ENCODE assay signal across 8 cellular contexts in genomic region chr19:3970808-3971598, GRCh38. TPM values are rescaled to one million over a fixed set of nuclear protein-coding genes. Genes with fewer than 3 reads are reported as not detected.
A peak's percentile ranks its signal among the peaks of the same experiment; 100 is the strongest.
DNase-seq lines count a peak whose midpoint lies in the region; TF ChIP-seq lines count a peak whose summit lies in the region.

DAPK3 (minus strand) TSS chr19:3971099; CDS start chr19:3969735, 1,364 bp downstream.

- peaks cover 30% of the 10 kb centered on the region for H3K4me1 Mint-ChIP-seq in HFFc6 (ENCODE audit: low read depth)
- peaks cover 29% of the 10 kb centered on the region for H3K4me1 Mint-ChIP-seq in activated naive CD4-positive, alpha-beta T cell treated with anti-CD3 and anti-CD28 coated beads, Interleukin-2, amount 10 ng/mL, durations not matched to agents 7 days and 5 days

- H3K9ac ChIP-seq in SK-N-MC (ENCODE audit: insufficient read length): peak within 1 kb of the TSS; percentile 98

- CTCF ChIA-PET in activated naive CD4-positive, alpha-beta T cell treated with anti-CD3 and anti-CD28 coated beads, Interleukin-2, amount 10 ng/mL, durations not matched to agents 7 days and 5 days (lab: Charles Lee): interaction anchor here (0.8 to 1.1 kb wide), 2 partner anchors 13 to 17 kb away, joined by 3 to 5 read pairs; no protein-coding TSS in a partner anchor

- H3K36me3 ChIP-seq in SK-N-MC (ENCODE audit: insufficient read depth, low read length) (peaks cover 25% of the 10 kb centered on the region), suprapubic skin (peaks cover 30% of the 10 kb centered on the region)

- peaks cover 48% of the 10 kb centered on the region for H3K4me1 ChIP-seq in suprapubic skin

- DNase-seq in GM04503 (ENCODE audit: low read depth): peak; percentile 85
- peak; percentile 97 for DNase-seq in HFFc6
- DNase-seq in NB4 (ENCODE audit: low read depth): peak; percentile 94
- no peak for DNase-seq in SK-N-MC (ENCODE audit: low read depth, low spot score)
- peak; percentile 96 for DNase-seq in activated naive CD4-positive, alpha-beta T cell treated with anti-CD3 and anti-CD28 coated beads, Interleukin-2, amount 10 ng/mL, durations not matched to agents 7 days and 5 days
- peak; percentile 96 for DNase-seq in germinal center (ENCODE audit: low spot score)
- peak; percentile 81 to 99 (median 96) for DNase-seq in nucleus accumbens (lab: John Stamatoyannopoulos, UW)
- peak; percentile 97 to 99 for DNase-seq in suprapubic skin (ENCODE audit: low spot score in 2 of 2)

- peaks cover 13% of the 10 kb centered on the region; the same call in 1 of the 2 replicates for H3K9me3 Mint-ChIP-seq in HFFc6
- H3K9me3 Mint-ChIP-seq in activated naive CD4-positive, alpha-beta T cell treated with anti-CD3 and anti-CD28 coated beads, Interleukin-2, amount 10 ng/mL, durations not matched to agents 7 days and 5 days: no peaks in the 10 kb centered on the region

- H3K27ac ChIP-seq in SK-N-MC (peak within 1 kb of the TSS; percentile 92), suprapubic skin (peak within 1 kb of the TSS; percentile 92)

- WGBS in suprapubic skin: 2% methylated on average over 34 of the region's 73 CpGs

- no peaks in the 10 kb centered on the region for H3K9me3 ChIP-seq in SK-N-MC (ENCODE audit: low read depth, low read length)
- no peaks in the 10 kb centered on the region for H3K9me3 ChIP-seq in suprapubic skin

- H3K4me3 ChIP-seq in NB4 (ENCODE audit: low read depth, low read length): peak within 1 kb of the TSS; percentile 58
- peak within 1 kb of the TSS; percentile 93 for H3K4me3 ChIP-seq in SK-N-MC
- H3K4me3 ChIP-seq in suprapubic skin: peak within 1 kb of the TSS; percentile 93

- no peaks in the 10 kb centered on the region for H3K27me3 ChIP-seq in suprapubic skin

- peak within 1 kb of the TSS; percentile 97 for H3K27ac Mint-ChIP-seq in HFFc6
- H3K27ac Mint-ChIP-seq in activated naive CD4-positive, alpha-beta T cell treated with anti-CD3 and anti-CD28 coated beads, Interleukin-2, amount 10 ng/mL, durations not matched to agents 7 days and 5 days: peak within 1 kb of the TSS; percentile 89

- TF ChIP-seq EP300 in suprapubic skin (IDR thresholded peaks at IDR 0.05): no peak

- TF ChIP-seq CTCF in HFFc6 (IDR thresholded peaks at IDR 0.05): peak; percentile 67
- TF ChIP-seq CTCF in NB4 (IDR thresholded peaks at IDR 0.05; ENCODE audit: low read depth, low read length): no peak
- TF ChIP-seq CTCF in suprapubic skin (IDR thresholded peaks at IDR 0.05): peak in 1 of 2 donors; percentile 28

- peak within 1 kb of the TSS; percentile 96 for H3K4me3 Mint-ChIP-seq in HFFc6
- H3K4me3 Mint-ChIP-seq in activated naive CD4-positive, alpha-beta T cell treated with anti-CD3 and anti-CD28 coated beads, Interleukin-2, amount 10 ng/mL, durations not matched to agents 7 days and 5 days: peak within 1 kb of the TSS; percentile 90

- H3K36me3 Mint-ChIP-seq in HFFc6 (ENCODE audit: low read depth): peaks cover 37% of the 10 kb centered on the region
- H3K36me3 Mint-ChIP-seq in activated naive CD4-positive, alpha-beta T cell treated with anti-CD3 and anti-CD28 coated beads, Interleukin-2, amount 10 ng/mL, durations not matched to agents 7 days and 5 days: peaks cover 24% of the 10 kb centered on the region

- TF ChIP-seq POLR2A in NB4 (IDR thresholded peaks at IDR 0.05; ENCODE audit: extremely low read depth, insufficient read length): peak; percentile 31
- TF ChIP-seq POLR2A in suprapubic skin (IDR thresholded peaks at IDR 0.05): peak in 1 of 2 donors; percentile 85

- H3K27me3 Mint-ChIP-seq in HFFc6 (ENCODE audit: insufficient read depth): peaks cover 47% of the 10 kb centered on the region
- H3K27me3 Mint-ChIP-seq in activated naive CD4-positive, alpha-beta T cell treated with anti-CD3 and anti-CD28 coated beads, Interleukin-2, amount 10 ng/mL, durations not matched to agents 7 days and 5 days: no peaks in the 10 kb centered on the region

RNA-seq across cellular contexts. Expression of gene DAPK3, which starts in this region (rescaled TPM):
- total RNA-seq in HFFc6 (2021; fragmentation: NEBNext Ultra II Directional; extraction: Animal tissue kit (Norgen Biotek cat#: 25700)): 100 to 1,000 TPM; 116 to 140 (median 128) TPM
- total RNA-seq in suprapubic skin: 10 to 100 TPM; 56.5 to 71.8 (median 61.7) TPM
